11 cellular contexts compared by ENCODE assay signal in genomic region chr19:5692785-5693194, GRCh38. TPM values are rescaled to one million over a fixed set of nuclear protein-coding genes. Genes with fewer than 3 reads are reported as not detected.
DNase-seq lines count a peak whose midpoint lies in the region; ATAC-seq and TF ChIP-seq lines count a peak whose summit lies in the region.
"Had no signal": no experiment of that assay in that cellular context is flagged by ENCODE, and none has a peak within 500 bp of the region (broad histone marks: within the 10 kb centered on the region; RNA-seq: fewer than 3 reads in every experiment).

No MANE protein-coding gene starts in this region.

- H3K9me3 Mint-ChIP-seq in stimulated activated naive CD8-positive, alpha-beta T cell treated with anti-CD3 and anti-CD28 coated beads, Interleukin-15, Interleukin-2, amounts not matched to agents 100 ng/mL and 50 ng/mL, for 24 hours, result no peaks in the 10 kb centered on the region
- peaks cover 16% of the 10 kb centered on the region for H3K9me3 Mint-ChIP-seq in glutamatergic neuron (ENCODE audit: unreplicated experiment)

- peak overlapping the region; percentile 100 for H3K4me3 ChIP-seq in SK-N-MC
- H3K4me3 ChIP-seq: body of pancreas had no signal

- H3K4me1 Mint-ChIP-seq in stimulated activated naive CD8-positive, alpha-beta T cell treated with anti-CD3 and anti-CD28 coated beads, Interleukin-15, Interleukin-2, amounts not matched to agents 100 ng/mL and 50 ng/mL, for 24 hours (ENCODE audit: low read depth), result peaks cover 39% of the 10 kb centered on the region
- H3K4me1 Mint-ChIP-seq in glutamatergic neuron (ENCODE audit: low read depth, unreplicated experiment), result no peaks in the 10 kb centered on the region

- TF ChIP-seq CTCF in glutamatergic neuron (IDR thresholded peaks at IDR 0.05; ENCODE audit: partially characterized antibody, unreplicated experiment), result no peak

- no peak overlapping the region for H3K9ac ChIP-seq in SK-N-MC (ENCODE audit: insufficient read length)

- no peak for DNase-seq in stimulated activated naive CD8-positive, alpha-beta T cell treated with anti-CD3 and anti-CD28 coated beads, Interleukin-15, Interleukin-2, amounts not matched to agents 100 U/mL and 50 U/mL, for 24 hours
- DNase-seq in SK-N-MC (ENCODE audit: low read depth, low spot score) (no peak), glutamatergic neuron (no peak), HuH-7 (ENCODE audit: low spot score) (no peak), CD1c-positive myeloid dendritic cell (ENCODE audit: extremely low spot score) (no peak), NCI-H146 (lab: John Stamatoyannopoulos, UW) (no peak)
- DNase-seq: body of pancreas, foreskin keratinocyte, NCI-H2081 had no signal

- H3K4me3 Mint-ChIP-seq in stimulated activated naive CD8-positive, alpha-beta T cell treated with anti-CD3 and anti-CD28 coated beads, Interleukin-15, Interleukin-2, amounts not matched to agents 100 ng/mL and 50 ng/mL, for 24 hours, result peak overlapping the region; percentile 96
- peak overlapping the region; percentile 81 for H3K4me3 Mint-ChIP-seq in glutamatergic neuron (ENCODE audit: unreplicated experiment)

- peaks cover 44% of the 10 kb centered on the region for H3K36me3 Mint-ChIP-seq in stimulated activated naive CD8-positive, alpha-beta T cell treated with anti-CD3 and anti-CD28 coated beads, Interleukin-15, Interleukin-2, amounts not matched to agents 100 ng/mL and 50 ng/mL, for 24 hours (ENCODE audit: low read depth)
- no peaks in the 10 kb centered on the region for H3K36me3 Mint-ChIP-seq in glutamatergic neuron (ENCODE audit: unreplicated experiment)

- no peaks in the 10 kb centered on the region for H3K9me3 ChIP-seq in SK-N-MC (ENCODE audit: low read depth, low read length)
- H3K9me3 ChIP-seq: body of pancreas had no signal

- no peak for ATAC-seq in stimulated activated naive CD8-positive, alpha-beta T cell treated with anti-CD3 and anti-CD28 coated beads, Interleukin-15, Interleukin-2, amounts not matched to agents 100 U/mL and 50 U/mL, for 24 hours
- no peak for ATAC-seq in GM21381 (IDR thresholded peaks at IDR 0.05; ENCODE audit: unreplicated experiment)
- ATAC-seq: body of pancreas, foreskin keratinocyte had no signal

- H3K27me3 Mint-ChIP-seq in stimulated activated naive CD8-positive, alpha-beta T cell treated with anti-CD3 and anti-CD28 coated beads, Interleukin-15, Interleukin-2, amounts not matched to agents 100 ng/mL and 50 ng/mL, for 24 hours, result no peaks in the 10 kb centered on the region
- peaks cover 15% of the 10 kb centered on the region for H3K27me3 Mint-ChIP-seq in glutamatergic neuron (ENCODE audit: unreplicated experiment)

- H3K36me3 ChIP-seq in SK-N-MC (ENCODE audit: insufficient read depth, low read length), result peaks cover 68% of the 10 kb centered on the region

- peak overlapping the region; percentile 57 for H3K27ac ChIP-seq in SK-N-MC
- H3K27ac ChIP-seq: foreskin keratinocyte had no signal

- H3K27ac Mint-ChIP-seq in stimulated activated naive CD8-positive, alpha-beta T cell treated with anti-CD3 and anti-CD28 coated beads, Interleukin-15, Interleukin-2, amounts not matched to agents 100 ng/mL and 50 ng/mL, for 24 hours, result peak overlapping the region; percentile 97
- no peak overlapping the region for H3K27ac Mint-ChIP-seq in glutamatergic neuron (ENCODE audit: unreplicated experiment)

RNA-seq across cellular contexts. Expression of gene RPL36, which starts 2.7 kb away (rescaled TPM):
- total RNA-seq in glutamatergic neuron (ENCODE audit: unreplicated experiment), result 514 TPM

RNA-seq across cellular contexts. Expression of gene HSD11B1L, which starts 12.0 kb away (rescaled TPM):
- 64.4 TPM for total RNA-seq in glutamatergic neuron (ENCODE audit: unreplicated experiment)

RNA-seq across cellular contexts. Expression of gene MICOS13, which starts 12.5 kb away (rescaled TPM):
- 22.8 TPM for total RNA-seq in glutamatergic neuron (ENCODE audit: unreplicated experiment)

RNA-seq across cellular contexts. Expression of gene LONP1, which starts 27.2 kb away (rescaled TPM):
- 98.5 TPM for total RNA-seq in glutamatergic neuron (ENCODE audit: unreplicated experiment)

RNA-seq across cellular contexts. Expression of gene CATSPERD, which starts 27.6 kb away (rescaled TPM):
- not detected for total RNA-seq in glutamatergic neuron (ENCODE audit: unreplicated experiment)
- total RNA-seq: body of pancreas, foreskin keratinocyte had no signal
